27 cellular contexts compared by ENCODE assay signal in genomic region chr10:131272897-131273451, GRCh38. TPM values are rescaled to one million over a fixed set of nuclear protein-coding genes. Genes with fewer than 3 reads are reported as not detected.
"Had no signal": no experiment of that assay in that cellular context is flagged by ENCODE, and none has a peak within 500 bp of the region (broad histone marks: within the 10 kb centered on the region; RNA-seq: fewer than 3 reads in every experiment).

No MANE protein-coding gene starts in this region.

- H3K27me3 ChIP-seq: brain microvascular endothelial cell, cardiac muscle cell, MG63, Peyer's patch, SJSA1 had no signal

- H3K4me3 Mint-ChIP-seq: activated B cell treated with CpG ODN at 0.5 μM for 24 hours; activated CD4-positive, alpha-beta memory T cell treated with anti-CD3 and anti-CD28 coated beads for 36 hours; activated CD4-positive, alpha-beta T cell treated with anti-CD3 and anti-CD28 coated beads, Interleukin-2, amount 10 ng/mL, durations not matched to agents 7 days and 5 days; activated naive CD4-positive, alpha-beta T cell treated with anti-CD3 and anti-CD28 coated beads, Interleukin-2, amount 10 ng/mL, durations not matched to agents 7 days and 5 days; activated naive CD8-positive, alpha-beta T cell treated with anti-CD3 and anti-CD28 coated beads for 36 hours; activated T-cell treated with anti-CD3 and anti-CD28 coated beads, Interleukin-2, amount 50 U/mL, for 72 hours; T-helper 17 cell had no signal

- DNase-seq: activated B cell treated with CpG ODN at 0.5 μM for 24 hours; activated CD4-positive, alpha-beta memory T cell treated with anti-CD3 and anti-CD28 coated beads for 36 hours; activated CD4-positive, alpha-beta T cell treated with anti-CD3 and anti-CD28 coated beads, Interleukin-2, amount 10 ng/mL, durations not matched to agents 7 days and 5 days; activated CD8-positive, alpha-beta memory T cell treated with anti-CD3 and anti-CD28 coated beads for 24 hours; activated gamma-delta T cell treated with Interleukin-2 at 50 U/mL for 16 hours; activated naive CD4-positive, alpha-beta T cell treated with anti-CD3 and anti-CD28 coated beads, Interleukin-2, amount 10 ng/mL, durations not matched to agents 7 days and 5 days; activated naive CD8-positive, alpha-beta T cell treated with anti-CD3 and anti-CD28 coated beads for 36 hours; activated T-cell treated with anti-CD3 and anti-CD28 coated beads, Interleukin-2, amount 50 U/mL, for 72 hours; brain microvascular endothelial cell; MG63; MV-4-11; NCI-H1092 treated with DMSO at 0.1 percent for 48 hours; NCI-H1436; NCI-H1694 treated with DMSO at 0.1 percent for 48 hours; NCI-H2029 treated with DMSO at 0.1 percent for 48 hours; NCI-H345; NCI-H510A; NCI-H526 treated with DMSO at 0.1 percent for 48 hours; NCI-H82; Peyer's patch; SHP77; T-helper 17 cell; T-helper 9 cell had no signal

- ATAC-seq: activated T-cell treated with anti-CD3 and anti-CD28 coated beads, Interleukin-2, amount 50 U/mL, for 72 hours; T-helper 17 cell had no signal

- H3K27ac ChIP-seq: brain microvascular endothelial cell, cardiac muscle cell, Peyer's patch, RWPE1, SJSA1 had no signal

- H3K4me1 Mint-ChIP-seq: activated B cell treated with CpG ODN at 0.5 μM for 24 hours; activated CD4-positive, alpha-beta T cell treated with anti-CD3 and anti-CD28 coated beads, Interleukin-2, amount 10 ng/mL, durations not matched to agents 7 days and 5 days; activated naive CD4-positive, alpha-beta T cell treated with anti-CD3 and anti-CD28 coated beads, Interleukin-2, amount 10 ng/mL, durations not matched to agents 7 days and 5 days; activated naive CD8-positive, alpha-beta T cell treated with anti-CD3 and anti-CD28 coated beads for 36 hours; T-helper 17 cell had no signal

- H3K36me3 ChIP-seq: brain microvascular endothelial cell, cardiac muscle cell, MG63, Peyer's patch, SJSA1 had no signal

- H3K4me3 ChIP-seq: cardiac muscle cell, MG63, Peyer's patch, SJSA1 had no signal

- H3K27me3 Mint-ChIP-seq: activated B cell treated with CpG ODN at 0.5 μM for 24 hours; activated CD4-positive, alpha-beta memory T cell treated with anti-CD3 and anti-CD28 coated beads for 36 hours; activated CD4-positive, alpha-beta T cell treated with anti-CD3 and anti-CD28 coated beads, Interleukin-2, amount 10 ng/mL, durations not matched to agents 7 days and 5 days; activated naive CD4-positive, alpha-beta T cell treated with anti-CD3 and anti-CD28 coated beads, Interleukin-2, amount 10 ng/mL, durations not matched to agents 7 days and 5 days; activated naive CD8-positive, alpha-beta T cell treated with anti-CD3 and anti-CD28 coated beads for 36 hours had no signal

- H3K4me1 ChIP-seq: Peyer's patch, SJSA1 had no signal

- H3K27ac Mint-ChIP-seq: activated B cell treated with CpG ODN at 0.5 μM for 24 hours; activated CD4-positive, alpha-beta memory T cell treated with anti-CD3 and anti-CD28 coated beads for 36 hours; activated CD4-positive, alpha-beta T cell treated with anti-CD3 and anti-CD28 coated beads, Interleukin-2, amount 10 ng/mL, durations not matched to agents 7 days and 5 days; activated naive CD4-positive, alpha-beta T cell treated with anti-CD3 and anti-CD28 coated beads, Interleukin-2, amount 10 ng/mL, durations not matched to agents 7 days and 5 days; activated naive CD8-positive, alpha-beta T cell treated with anti-CD3 and anti-CD28 coated beads for 36 hours; activated T-cell treated with anti-CD3 and anti-CD28 coated beads, Interleukin-2, amount 50 U/mL, for 72 hours; activated T-helper 2 cell treated with anti-CD3 and anti-CD28 coated beads, Interferon-gamma antibody, Interleukin-2, Interleukin-4, amounts not matched to agents 10 μg/mL and 5 μg/mL and 100 μg/mL, durations not matched to agents 14 hours and 24 hours and 36 hours; T-helper 17 cell had no signal

- H3K9me3 Mint-ChIP-seq: activated B cell treated with CpG ODN at 0.5 μM for 24 hours; activated CD4-positive, alpha-beta memory T cell treated with anti-CD3 and anti-CD28 coated beads for 36 hours; activated CD4-positive, alpha-beta T cell treated with anti-CD3 and anti-CD28 coated beads, Interleukin-2, amount 10 ng/mL, durations not matched to agents 7 days and 5 days; activated naive CD8-positive, alpha-beta T cell treated with anti-CD3 and anti-CD28 coated beads for 36 hours; activated T-cell treated with anti-CD3 and anti-CD28 coated beads, Interleukin-2, amount 50 U/mL, for 72 hours; activated T-helper 2 cell treated with anti-CD3 and anti-CD28 coated beads, Interferon-gamma antibody, Interleukin-2, Interleukin-4, amounts not matched to agents 10 μg/mL and 5 μg/mL and 100 μg/mL, durations not matched to agents 14 hours and 24 hours and 36 hours had no signal

- H3K9me3 ChIP-seq: MG63, Peyer's patch had no signal

- H3K36me3 Mint-ChIP-seq: activated CD4-positive, alpha-beta memory T cell treated with anti-CD3 and anti-CD28 coated beads for 36 hours; activated naive CD4-positive, alpha-beta T cell treated with anti-CD3 and anti-CD28 coated beads, Interleukin-2, amount 10 ng/mL, durations not matched to agents 7 days and 5 days; activated naive CD8-positive, alpha-beta T cell treated with anti-CD3 and anti-CD28 coated beads for 36 hours had no signal

RNA-seq across cellular contexts. Expression of gene TCERG1L, which starts 38.5 kb away (rescaled TPM):
- total RNA-seq: activated B cell treated with CpG ODN at 0.5 μM for 24 hours; activated CD4-positive, alpha-beta memory T cell treated with anti-CD3 and anti-CD28 coated beads for 36 hours; activated CD4-positive, alpha-beta T cell treated with anti-CD3 and anti-CD28 coated beads, Interleukin-2, amount 10 ng/mL, durations not matched to agents 7 days and 5 days; Peyer's patch; SJSA1; T-helper 17 cell had no signal
